Comparison of ENCODE assay signal across 35 cellular contexts in genomic region chr11:47904808-47905207, GRCh38.
"Had no signal": no experiment of that assay in that cellular context is flagged by ENCODE, and none has a peak within 500 bp of the region (broad histone marks: within the 10 kb centered on the region; RNA-seq: fewer than 3 reads in every experiment).

No MANE protein-coding gene starts in this region.

- H3K9me3 Mint-ChIP-seq: activated B cell treated with CpG ODN at 0.5 μM for 24 hours; activated CD4-positive, alpha-beta memory T cell treated with anti-CD3 and anti-CD28 coated beads for 36 hours; activated CD8-positive, alpha-beta T cell treated with anti-CD3 and anti-CD28 coated beads for 36 hours; activated naive CD4-positive, alpha-beta T cell treated with anti-CD3 and anti-CD28 coated beads for 36 hours; activated naive CD4-positive, alpha-beta T cell treated with anti-CD3 and anti-CD28 coated beads, Interleukin-2, amount 50 U/mL, for 24 hours; activated naive CD8-positive, alpha-beta T cell treated with anti-CD3 and anti-CD28 coated beads, Interleukin-2, amount 50 U/mL, for 24 hours; activated T-cell treated with anti-CD3 and anti-CD28 coated beads, Interleukin-2, amount 50 U/mL, for 4 hours; activated T-helper 1 cell treated with anti-CD3 and anti-CD28 coated beads, Interleukin-12 subunit alpha, Interleukin-12 subunit beta, Interleukin-2, Interleukin-4 antibody, amounts not matched to agents 30 ng/mL and 10 ng/mL and 1 ng/mL, durations not matched to agents 14 hours and 24 hours and 36 hours; activated T-helper 2 cell treated with anti-CD3 and anti-CD28 coated beads, Interferon-gamma antibody, Interleukin-2, Interleukin-4, amounts not matched to agents 10 μg/mL and 5 μg/mL and 100 μg/mL, durations not matched to agents 14 hours and 24 hours and 36 hours; T-helper 1 cell treated with Interleukin-12 subunit alpha and Interleukin-12 subunit beta and Interleukin-4 antibody, amounts not matched to agents 30 μg/mL and 1 μg/mL, for 36 hours; T-helper 2 cell treated with Interferon-gamma antibody and Interleukin-4, amounts not matched to agents 5 μg/mL and 100 μg/mL, for 36 hours had no signal

- ATAC-seq: activated CD8-positive, alpha-beta T cell treated with anti-CD3 and anti-CD28 coated beads for 36 hours; activated naive CD8-positive, alpha-beta T cell treated with anti-CD3 and anti-CD28 coated beads, Interleukin-2, amount 50 U/mL, for 24 hours; activated T-cell treated with anti-CD3 and anti-CD28 coated beads, Interleukin-2, amount 50 U/mL, for 4 hours; activated T-cell treated with anti-CD3 and anti-CD28 coated beads, Interleukin-2, amount 50 U/mL, for 72 hours had no signal

- H3K27ac ChIP-seq: ascending aorta, breast epithelium, VCaP had no signal

- H3K4me1 ChIP-seq: ascending aorta, breast epithelium had no signal

- H3K4me3 ChIP-seq: ascending aorta, breast epithelium had no signal

- H3K36me3 ChIP-seq: ascending aorta, brain microvascular endothelial cell, breast epithelium had no signal

- H3K36me3 Mint-ChIP-seq: activated CD4-positive, alpha-beta memory T cell treated with anti-CD3 and anti-CD28 coated beads for 36 hours; activated naive CD4-positive, alpha-beta T cell treated with anti-CD3 and anti-CD28 coated beads, Interleukin-2, amount 50 U/mL, for 24 hours; activated naive CD8-positive, alpha-beta T cell; activated naive CD8-positive, alpha-beta T cell treated with anti-CD3 and anti-CD28 coated beads, Interleukin-2, amount 10 ng/mL, durations not matched to agents 7 days and 5 days had no signal

- FAIRE-seq: TTC549 had no signal

- H3K27me3 ChIP-seq: ascending aorta, brain microvascular endothelial cell, breast epithelium had no signal

- H3K4me3 Mint-ChIP-seq: activated B cell treated with CpG ODN at 0.5 μM for 24 hours; activated CD4-positive, alpha-beta memory T cell treated with anti-CD3 and anti-CD28 coated beads for 36 hours; activated CD4-positive, alpha-beta T cell treated with anti-CD3 and anti-CD28 coated beads, Interleukin-2, amount 10 ng/mL, durations not matched to agents 24 days and 14 days; activated CD8-positive, alpha-beta T cell treated with anti-CD3 and anti-CD28 coated beads for 36 hours; activated naive CD4-positive, alpha-beta T cell treated with anti-CD3 and anti-CD28 coated beads for 36 hours; activated naive CD4-positive, alpha-beta T cell treated with anti-CD3 and anti-CD28 coated beads, Interleukin-2, amount 50 U/mL, for 24 hours; activated naive CD8-positive, alpha-beta T cell; activated naive CD8-positive, alpha-beta T cell treated with anti-CD3 and anti-CD28 coated beads, Interleukin-2, amount 10 ng/mL, durations not matched to agents 7 days and 5 days; activated naive CD8-positive, alpha-beta T cell treated with anti-CD3 and anti-CD28 coated beads, Interleukin-2, amount 50 U/mL, for 24 hours; activated T-cell treated with anti-CD3 and anti-CD28 coated beads, Interleukin-2, amount 50 U/mL, for 4 hours; activated T-cell treated with anti-CD3 and anti-CD28 coated beads, Interleukin-2, amount 50 U/mL, for 72 hours; activated T-helper 1 cell treated with anti-CD3 and anti-CD28 coated beads, Interleukin-12 subunit alpha, Interleukin-12 subunit beta, Interleukin-2, Interleukin-4 antibody, amounts not matched to agents 30 ng/mL and 10 ng/mL and 1 ng/mL, durations not matched to agents 14 hours and 24 hours and 36 hours; T-helper 1 cell treated with Interleukin-12 subunit alpha and Interleukin-12 subunit beta and Interleukin-4 antibody, amounts not matched to agents 30 μg/mL and 1 μg/mL, for 36 hours; T-helper 2 cell treated with Interferon-gamma antibody and Interleukin-4, amounts not matched to agents 5 μg/mL and 100 μg/mL, for 36 hours had no signal

- H3K9me3 ChIP-seq: ascending aorta, breast epithelium had no signal

- DNase-seq: activated B cell treated with CpG ODN at 0.5 μM for 24 hours; activated CD4-positive, alpha-beta memory T cell treated with anti-CD3 and anti-CD28 coated beads for 36 hours; activated CD4-positive, alpha-beta T cell treated with anti-CD3 and anti-CD28 coated beads for 4 hours; activated CD4-positive, alpha-beta T cell treated with anti-CD3 and anti-CD28 coated beads, Interleukin-2, amount 10 ng/mL, durations not matched to agents 24 days and 14 days; activated CD4-positive, alpha-beta T cell treated with anti-CD3 and anti-CD28 coated beads, Interleukin-2, amount 50 U/mL, for 1 hour; activated CD4-positive, alpha-beta T cell treated with anti-CD3 and anti-CD28 coated beads, Interleukin-2, amount 50 U/mL, for 4 hours; activated CD4-positive, CD25-positive, alpha-beta regulatory T cell treated with anti-CD3 and anti-CD28 coated beads, Interleukin-2, amount 50 U/mL, for 72 hours; activated CD8-positive, alpha-beta memory T cell treated with anti-CD3 and anti-CD28 coated beads, Interleukin-2, amount 50 U/mL, for 4 hours; activated CD8-positive, alpha-beta T cell treated with anti-CD3 and anti-CD28 coated beads for 36 hours; activated effector memory CD4-positive, alpha-beta T cell treated with Interleukin-2 at 50 U/mL for 16 hours; activated gamma-delta T cell; activated naive CD4-positive, alpha-beta T cell treated with anti-CD3 and anti-CD28 coated beads for 36 hours; activated naive CD8-positive, alpha-beta T cell treated with anti-CD3 and anti-CD28 coated beads, Interleukin-2, amount 10 ng/mL, durations not matched to agents 7 days and 5 days; activated naive CD8-positive, alpha-beta T cell treated with anti-CD3 and anti-CD28 coated beads, Interleukin-2, amount 50 U/mL, for 24 hours; activated T-cell treated with anti-CD3 and anti-CD28 coated beads for 4 hours; activated T-cell treated with anti-CD3 and anti-CD28 coated beads, Interleukin-2, amount 50 U/mL, for 1 hour; activated T-cell treated with anti-CD3 and anti-CD28 coated beads, Interleukin-2, amount 50 U/mL, for 4 hours; activated T-cell treated with anti-CD3 and anti-CD28 coated beads, Interleukin-2, amount 50 U/mL, for 72 hours; amygdala; anterior cingulate cortex; central memory CD4-positive, alpha-beta T cell; T-helper 1 cell; T-helper 2 cell; T-helper 9 cell had no signal

- H3K27ac Mint-ChIP-seq: activated B cell treated with CpG ODN at 0.5 μM for 24 hours; activated CD4-positive, alpha-beta memory T cell treated with anti-CD3 and anti-CD28 coated beads for 36 hours; activated CD4-positive, alpha-beta T cell treated with anti-CD3 and anti-CD28 coated beads, Interleukin-2, amount 10 ng/mL, durations not matched to agents 24 days and 14 days; activated CD8-positive, alpha-beta T cell treated with anti-CD3 and anti-CD28 coated beads for 36 hours; activated naive CD4-positive, alpha-beta T cell treated with anti-CD3 and anti-CD28 coated beads for 36 hours; activated naive CD4-positive, alpha-beta T cell treated with anti-CD3 and anti-CD28 coated beads, Interleukin-2, amount 50 U/mL, for 24 hours; activated naive CD8-positive, alpha-beta T cell; activated naive CD8-positive, alpha-beta T cell treated with anti-CD3 and anti-CD28 coated beads, Interleukin-2, amount 10 ng/mL, durations not matched to agents 7 days and 5 days; activated naive CD8-positive, alpha-beta T cell treated with anti-CD3 and anti-CD28 coated beads, Interleukin-2, amount 50 U/mL, for 24 hours; activated T-cell treated with anti-CD3 and anti-CD28 coated beads, Interleukin-2, amount 50 U/mL, for 72 hours; activated T-helper 1 cell treated with anti-CD3 and anti-CD28 coated beads, Interleukin-12 subunit alpha, Interleukin-12 subunit beta, Interleukin-2, Interleukin-4 antibody, amounts not matched to agents 30 ng/mL and 10 ng/mL and 1 ng/mL, durations not matched to agents 14 hours and 24 hours and 36 hours; activated T-helper 2 cell treated with anti-CD3 and anti-CD28 coated beads, Interferon-gamma antibody, Interleukin-2, Interleukin-4, amounts not matched to agents 10 μg/mL and 5 μg/mL and 100 μg/mL, durations not matched to agents 14 hours and 24 hours and 36 hours; T-helper 1 cell treated with Interleukin-12 subunit alpha and Interleukin-12 subunit beta and Interleukin-4 antibody, amounts not matched to agents 30 μg/mL and 1 μg/mL, for 36 hours; T-helper 2 cell treated with Interferon-gamma antibody and Interleukin-4, amounts not matched to agents 5 μg/mL and 100 μg/mL, for 36 hours had no signal

- H3K27me3 Mint-ChIP-seq: activated B cell treated with CpG ODN at 0.5 μM for 24 hours; activated CD4-positive, alpha-beta memory T cell treated with anti-CD3 and anti-CD28 coated beads for 36 hours; activated CD8-positive, alpha-beta T cell treated with anti-CD3 and anti-CD28 coated beads for 36 hours; activated naive CD4-positive, alpha-beta T cell treated with anti-CD3 and anti-CD28 coated beads, Interleukin-2, amount 50 U/mL, for 24 hours; activated naive CD8-positive, alpha-beta T cell; activated naive CD8-positive, alpha-beta T cell treated with anti-CD3 and anti-CD28 coated beads, Interleukin-2, amount 10 ng/mL, durations not matched to agents 7 days and 5 days; activated naive CD8-positive, alpha-beta T cell treated with anti-CD3 and anti-CD28 coated beads, Interleukin-2, amount 50 U/mL, for 24 hours had no signal
